Comparison of ENCODE assay signal across 12 cellular contexts in the genomic region with DNA sequence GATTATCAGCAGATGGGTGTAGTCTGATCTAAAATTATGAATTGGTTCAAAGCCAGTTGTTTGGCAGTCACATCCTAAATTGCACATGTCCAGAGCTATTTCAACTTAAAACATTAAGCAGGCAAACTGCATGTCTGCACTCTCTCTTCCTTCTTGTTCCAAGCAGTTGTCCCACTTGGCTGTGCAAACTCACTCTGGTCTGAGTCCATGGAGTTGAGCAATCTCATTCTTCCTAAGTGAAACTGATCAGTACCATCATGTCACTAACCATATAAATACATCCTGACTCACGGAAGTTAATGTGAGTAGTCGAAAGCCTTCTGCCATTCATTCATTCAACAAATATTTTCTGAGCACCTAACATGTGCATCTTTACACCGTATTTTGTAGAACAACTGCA.
DNase-seq lines count a peak whose midpoint lies in the region; ATAC-seq and TF ChIP-seq lines count a peak whose summit lies in the region.
"Had no signal": no experiment of that assay in that cellular context is flagged by ENCODE, and none has a peak within 500 bp of the region (broad histone marks: within the 10 kb centered on the region; RNA-seq: fewer than 3 reads in every experiment).

No MANE protein-coding gene starts in this region.

- no peak overlapping the region for H3K9ac ChIP-seq in GM23248

- intact Hi-C loops in body of pancreas (cut with DNase I): no loop called here
- intact Hi-C loops in left ventricle myocardium inferior (cut with micrococcal nuclease): no loop called here

- H3K27me3 ChIP-seq in GM23248 (replicated peaks; ENCODE audit: insufficient read depth) (no peaks in the 10 kb centered on the region), body of pancreas (no peaks in the 10 kb centered on the region), left ventricle myocardium inferior (ENCODE audit: low read depth) (no peaks in the 10 kb centered on the region)

- H3K27ac ChIP-seq in GM23248: 0 out of 2 replicates have a peak overlapping the region, but pooled peaks have one; percentile 28
- H3K27ac ChIP-seq in body of pancreas: no peak overlapping the region
- H3K27ac ChIP-seq in left ventricle myocardium inferior (replicated peaks): no peak overlapping the region

- DNase-seq in GM23248: peak; percentile 84
- DNase-seq in body of pancreas: peak; percentile 8 to 32 (median 16)
- DNase-seq in left ventricle myocardium inferior: peak; percentile 11
- peak; percentile 87 for DNase-seq in skeletal muscle cell (ENCODE audit: low read depth)
- no peak for DNase-seq in stimulated activated CD4-positive, alpha-beta T cell treated with anti-CD3 and anti-CD28 coated beads, Interleukin-1b, Interleukin-23, amount 100 ng/mL, for 48 hours
- no peak for DNase-seq in immature natural killer cell
- no peak for DNase-seq in cerebellum (ENCODE audit: low spot score)
- DNase-seq: effector CD4-positive, alpha-beta T cell; hippocampal formation; NCI-H1417; NCI-H524 had no signal

- H3F3A ChIP-seq in GM23248 (ENCODE audit: insufficient read depth): peaks cover 13% of the 10 kb centered on the region; the same call in 1 of the 2 replicates

- H3K27ac Mint-ChIP-seq in immature natural killer cell: no peak overlapping the region
- H3K27ac Mint-ChIP-seq: GM23338 had no signal

- peaks cover 0 to 2% (median 1%) of the 10 kb centered on the region in 3 donors for H3K27me3 Mint-ChIP-seq in immature natural killer cell (ENCODE audit: low read depth in 3 of 3)

- WGBS in GM23248 (ENCODE audit: low coverage in 1 of 2, low lambda C conversion rate in 2 of 2, missing lambda C conversion rate in 2 of 2), 2 experiments: 0 to 5% methylated on average over 3 of the region's 3 CpGs
- WGBS in body of pancreas, 2 donors: 52 to 62% methylated on average over 3 of the region's 3 CpGs

- H3K9me2 ChIP-seq in GM23248 (ENCODE audit: insufficient read depth): no peaks in the 10 kb centered on the region

- H3K4me3 ChIP-seq in GM23248: peak overlapping the region; percentile 15; the same call in 1 of the 2 replicates
- H3K4me3 ChIP-seq in body of pancreas: no peak overlapping the region
- no peak overlapping the region for H3K4me3 ChIP-seq in left ventricle myocardium inferior
- no peak overlapping the region for H3K4me3 ChIP-seq in skeletal muscle cell (ENCODE audit: low read depth, low read length)
- H3K4me3 ChIP-seq: GM23338 had no signal

- TF ChIP-seq POLR2A in body of pancreas (IDR thresholded peaks at IDR 0.05): no peak

- H3K4me1 ChIP-seq in GM23248 (ENCODE audit: insufficient read depth): peaks cover 16% of the 10 kb centered on the region
- H3K4me1 ChIP-seq in body of pancreas: no peaks in the 10 kb centered on the region
- no peaks in the 10 kb centered on the region for H3K4me1 ChIP-seq in left ventricle myocardium inferior

- H4K20me1 ChIP-seq in GM23248 (ENCODE audit: insufficient read depth): no peaks in the 10 kb centered on the region

- H3K4me3 Mint-ChIP-seq in immature natural killer cell: no peak overlapping the region
- H3K4me3 Mint-ChIP-seq: GM23338 had no signal

- H3K36me3 Mint-ChIP-seq in immature natural killer cell: no peaks in the 10 kb centered on the region

- no peaks in the 10 kb centered on the region for H3K79me2 ChIP-seq in GM23248 (ENCODE audit: insufficient read depth)

- peak overlapping the region; percentile 27 for H3K4me2 ChIP-seq in GM23248 (ENCODE audit: unreplicated experiment)
- H3K4me2 ChIP-seq: GM23338 had no signal

- no peaks in the 10 kb centered on the region for H3K9me3 ChIP-seq in GM23248 (ENCODE audit: low read depth)
- H3K9me3 ChIP-seq in body of pancreas: no peaks in the 10 kb centered on the region
- H3K9me3 ChIP-seq in left ventricle myocardium inferior (replicated peaks): no peaks in the 10 kb centered on the region

- TF ChIP-seq CTCF in body of pancreas (IDR thresholded peaks at IDR 0.05) (no peak), left ventricle myocardium inferior (IDR thresholded peaks at IDR 0.05; ENCODE audit: borderline replicate concordance) (no peak)

- no peak overlapping the region for H2AFZ ChIP-seq in GM23248
- H2AFZ ChIP-seq: GM23338 had no signal

- H3K9me3 Mint-ChIP-seq in immature natural killer cell: peaks cover 14 to 45% (median 22%) of the 10 kb centered on the region in 6 donors
- H3K9me3 Mint-ChIP-seq: GM23338 had no signal

- in situ Hi-C loops in GM23248 (cut with MboI): no loop called here

- ATAC-seq in body of pancreas: peak; percentile 65
- ATAC-seq: GM23338 had no signal

- H3K36me3 ChIP-seq in GM23248 (ENCODE audit: low read depth): no peaks in the 10 kb centered on the region
- H3K36me3 ChIP-seq in body of pancreas (replicated peaks in 1 of 2; ENCODE audit: insufficient read depth in 1 of 2, low read depth in 2 of 2): no peaks in the 10 kb centered on the region
- no peaks in the 10 kb centered on the region for H3K36me3 ChIP-seq in left ventricle myocardium inferior

- no peaks in the 10 kb centered on the region for H3K4me1 Mint-ChIP-seq in immature natural killer cell
- H3K4me1 Mint-ChIP-seq: GM23338 had no signal

Comparison
In these comparisons a context has a peak if more than half of its experiments do, and no peak if none do; other contexts are left out.
1. DNase-seq: peak in GM23248 (single experiment), body of pancreas (4 of 4), left ventricle myocardium inferior (single experiment) and skeletal muscle cell (single experiment); none in stimulated activated CD4-positive, alpha-beta T cell treated with anti-CD3 and anti-CD28 coated beads, Interleukin-1b, Interleukin-23, amount 100 ng/mL, for 48 hours (single experiment), immature natural killer cell (0 of 3) and cerebellum (single experiment).